32 cellular contexts compared by ENCODE assay signal in genomic region chr7:143148651-143149050, GRCh38. TPM values are rescaled to one million over a fixed set of nuclear protein-coding genes. Genes with fewer than 3 reads are reported as not detected.
"Had no signal": no experiment of that assay in that cellular context is flagged by ENCODE, and none has a peak within 500 bp of the region (broad histone marks: within the 10 kb centered on the region; RNA-seq: fewer than 3 reads in every experiment).

No MANE protein-coding gene starts in this region.

- H3K27ac Mint-ChIP-seq: stimulated activated effector memory CD8-positive, alpha-beta T cell treated with anti-CD3 and anti-CD28 coated beads, Interleukin-12 subunit alpha, Interleukin-12 subunit beta, amount 100 ng/mL, for 72 hours; stimulated activated memory B cell treated with anti-CD40 and anti-IgM and Interleukin-4, amounts not matched to agents 10 μg/mL and 1 μg/mL and 100 μg/mL, for 72 hours; stimulated activated naive B cell treated with anti-CD40 and anti-IgM and Interleukin-4, amounts not matched to agents 10 μg/mL and 1 μg/mL and 100 μg/mL, for 72 hours; stimulated activated naive CD8-positive, alpha-beta T cell treated with anti-CD3 and anti-CD28 coated beads, Interleukin-15, amount 100 ng/mL, for 72 hours; type B pancreatic cell had no signal

- H3K4me3 Mint-ChIP-seq: stimulated activated effector memory CD8-positive, alpha-beta T cell treated with anti-CD3 and anti-CD28 coated beads, Interleukin-12 subunit alpha, Interleukin-12 subunit beta, amount 100 ng/mL, for 72 hours; stimulated activated memory B cell treated with anti-CD40 and anti-IgM and Interleukin-4, amounts not matched to agents 10 μg/mL and 1 μg/mL and 100 μg/mL, for 72 hours; stimulated activated naive B cell treated with anti-CD40 and anti-IgM and Interleukin-4, amounts not matched to agents 10 μg/mL and 1 μg/mL and 100 μg/mL, for 72 hours; stimulated activated naive CD8-positive, alpha-beta T cell treated with anti-CD3 and anti-CD28 coated beads, Interleukin-15, amount 100 ng/mL, for 72 hours; stimulated activated naive CD8-positive, alpha-beta T cell treated with anti-CD3 and anti-CD28 coated beads, Interleukin-15, Interleukin-2, amounts not matched to agents 100 ng/mL and 50 ng/mL, for 24 hours; type B pancreatic cell had no signal

- H3K9me3 Mint-ChIP-seq: type B pancreatic cell had no signal

- H3K9me3 ChIP-seq: stomach, suprapubic skin, testis, thoracic aorta, thyroid gland, tibial artery, transverse colon, upper lobe of left lung, upper lobe of right lung, uterus, vagina had no signal

- H3K27me3 ChIP-seq: stomach, suprapubic skin, testis, thyroid gland, tibial artery, tibial nerve, transverse colon, upper lobe of left lung, upper lobe of right lung, uterus, vagina had no signal

- ATAC-seq: stimulated activated effector memory CD8-positive, alpha-beta T cell treated with anti-CD3 and anti-CD28 coated beads, Interleukin-12 subunit alpha, Interleukin-12 subunit beta, amount 100 ng/mL, for 72 hours; stimulated activated memory B cell treated with anti-CD40 and anti-IgM and Interleukin-4, amounts not matched to agents 10 μg/mL and 1 μg/mL and 100 μg/mL, for 72 hours; stimulated activated naive B cell treated with anti-CD40 and anti-IgM and Interleukin-4, amounts not matched to agents 10 μg/mL and 1 μg/mL and 100 μg/mL, for 72 hours; stimulated activated naive CD8-positive, alpha-beta T cell treated with anti-CD3 and anti-CD28 coated beads, Interleukin-15, amount 100 ng/mL, for 72 hours; stimulated activated naive CD8-positive, alpha-beta T cell treated with anti-CD3 and anti-CD28 coated beads, Interleukin-15, Interleukin-2, amounts not matched to agents 100 U/mL and 50 U/mL, for 24 hours; upper lobe of right lung had no signal

- H3K36me3 ChIP-seq: stomach, suprapubic skin, thoracic aorta, thyroid gland, tibial artery, tibial nerve, transverse colon, upper lobe of left lung, upper lobe of right lung, uterus, vagina had no signal

- H3K36me3 Mint-ChIP-seq: stimulated activated effector memory CD8-positive, alpha-beta T cell treated with anti-CD3 and anti-CD28 coated beads, Interleukin-12 subunit alpha, Interleukin-12 subunit beta, amount 100 ng/mL, for 72 hours; type B pancreatic cell had no signal

- H3K27me3 Mint-ChIP-seq: stimulated activated memory B cell treated with anti-CD40 and anti-IgM and Interleukin-4, amounts not matched to agents 10 μg/mL and 1 μg/mL and 100 μg/mL, for 72 hours; stimulated activated naive B cell treated with anti-CD40 and anti-IgM and Interleukin-4, amounts not matched to agents 10 μg/mL and 1 μg/mL and 100 μg/mL, for 72 hours; stimulated activated naive CD8-positive, alpha-beta T cell treated with anti-CD3 and anti-CD28 coated beads, Interleukin-15, amount 100 ng/mL, for 72 hours; type B pancreatic cell had no signal

- DNase-seq: stimulated activated CD4-positive, alpha-beta T cell treated with anti-CD3 and anti-CD28 coated beads, Interleukin-2, amount 100 ng/mL, for 48 hours; stimulated activated CD4-positive, alpha-beta T cell treated with anti-CD3 and anti-CD28 coated beads, Interleukin-4, amount 100 ng/mL, for 1 hour; stimulated activated CD4-positive, alpha-beta T cell treated with anti-CD3 and anti-CD28 coated beads, Interleukin-4, amount 100 ng/mL, for 24 hours; stimulated activated CD4-positive, alpha-beta T cell treated with anti-CD3 and anti-CD28 coated beads, Interleukin-4, amount 100 ng/mL, for 4 hours; stimulated activated CD8-positive, alpha-beta memory T cell treated with anti-CD3 and anti-CD28 coated beads, Interleukin-4, amount 100 ng/mL, for 48 hours; stimulated activated naive B cell treated with anti-CD40 and anti-IgM and Interleukin-4, amounts not matched to agents 10 μg/mL and 1 μg/mL and 100 μg/mL, for 72 hours; stimulated activated naive CD4-positive, alpha-beta T cell; stimulated activated naive CD4-positive, alpha-beta T cell treated with Interleukin-2 at 50 U/mL for 16 hours; stimulated activated naive CD8-positive, alpha-beta T cell treated with anti-CD3 and anti-CD28 coated beads, Interleukin-15, amount 100 ng/mL, for 72 hours; stimulated activated naive CD8-positive, alpha-beta T cell treated with anti-CD3 and anti-CD28 coated beads, Interleukin-15, Interleukin-2, amounts not matched to agents 100 U/mL and 50 U/mL, for 24 hours; stomach; substantia nigra; testis; thyroid gland; tibial artery; transverse colon; upper lobe of left lung; upper lobe of right lung; uterus had no signal

- H3K4me1 Mint-ChIP-seq: stimulated activated effector memory CD8-positive, alpha-beta T cell treated with anti-CD3 and anti-CD28 coated beads, Interleukin-12 subunit alpha, Interleukin-12 subunit beta, amount 100 ng/mL, for 72 hours; stimulated activated memory B cell treated with anti-CD40 and anti-IgM and Interleukin-4, amounts not matched to agents 10 μg/mL and 1 μg/mL and 100 μg/mL, for 72 hours; stimulated activated naive CD8-positive, alpha-beta T cell treated with anti-CD3 and anti-CD28 coated beads, Interleukin-15, amount 100 ng/mL, for 72 hours had no signal

- H3K27ac ChIP-seq: stomach, suprapubic skin, testis, thoracic aorta, thyroid gland, tibial artery, tibial nerve, transverse colon, upper lobe of left lung, upper lobe of right lung, uterus, vagina had no signal

- H3K4me1 ChIP-seq: stomach, suprapubic skin, thyroid gland, tibial artery, tibial nerve, transverse colon, upper lobe of left lung, upper lobe of right lung, uterus, vagina had no signal

- H3K4me3 ChIP-seq: stomach, suprapubic skin, testis, thoracic aorta, thyroid gland, tibial artery, tibial nerve, transverse colon, upper lobe of left lung, upper lobe of right lung, uterus, vagina had no signal

RNA-seq across cellular contexts. Expression of gene PIP, which starts 16.8 kb away (rescaled TPM):
- total RNA-seq: stomach, subcutaneous adipose tissue, temporal lobe, testis, thyroid gland, tibial nerve, transverse colon, upper lobe of right lung, ureter, urinary bladder, uterus had no signal
- polyA plus RNA-seq: urinary bladder had no signal

RNA-seq across cellular contexts. Expression of gene TAS2R39, which starts 34.6 kb away (rescaled TPM):
- total RNA-seq: stomach, subcutaneous adipose tissue, suprapubic skin, temporal lobe, testis, thoracic aorta, thyroid gland, tibial nerve, transverse colon, upper lobe of left lung, upper lobe of right lung, ureter, urinary bladder, uterus, vagina had no signal
- polyA plus RNA-seq: stomach, thymus, urinary bladder had no signal
